Comparison of ENCODE assay signal across 13 cellular contexts in the genomic region with DNA sequence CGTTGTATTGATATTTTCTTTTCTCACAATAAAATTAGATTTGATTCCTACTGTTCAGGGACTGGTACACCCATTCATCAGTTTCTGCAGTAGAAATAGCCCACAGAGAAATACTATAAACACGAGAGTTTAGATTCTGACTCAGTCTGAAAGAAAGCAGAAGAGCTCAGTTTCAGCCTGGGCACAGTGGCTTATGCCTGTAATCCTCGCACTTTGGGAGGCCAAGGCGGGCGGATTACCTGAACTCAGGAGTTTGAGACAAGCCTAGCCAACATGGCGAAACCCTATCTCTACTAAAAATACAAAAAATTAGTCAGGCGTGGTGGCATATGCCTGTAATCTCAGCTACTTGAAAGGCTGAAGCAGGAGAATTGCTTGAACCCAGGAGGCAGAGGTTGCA. TPM values are rescaled to one million over a fixed set of nuclear protein-coding genes. Genes with fewer than 3 reads are reported as not detected.
DNase-seq lines count a peak whose midpoint lies in the region; ATAC-seq lines count a peak whose summit lies in the region.
"Had no signal": no experiment of that assay in that cellular context is flagged by ENCODE, and none has a peak within 500 bp of the region (broad histone marks: within the 10 kb centered on the region; RNA-seq: fewer than 3 reads in every experiment).

No MANE protein-coding gene starts in this region.

- no peaks in the 10 kb centered on the region for H3K79me2 ChIP-seq in Karpas-422 (ENCODE audit: low read length)

- peak overlapping the region; percentile 79 to 97 (median 92) for H3K27ac Mint-ChIP-seq in CD8-positive, alpha-beta memory T cell
- peak overlapping the region; percentile 93 for H3K27ac Mint-ChIP-seq in activated naive CD8-positive, alpha-beta T cell treated with anti-CD3 and anti-CD28 coated beads for 36 hours

- CTCF ChIA-PET in CD8-positive, alpha-beta memory T cell (lab: Charles Lee): interaction anchor here (1.1 to 8.1 kb wide), 10 partner anchors 9 to 40 kb away, joined by 4 to 46 read pairs (median 4); partner anchors contain the start of gene ITK

- no peak overlapping the region for H3K4me2 ChIP-seq in Karpas-422 (ENCODE audit: low read depth, low read length, poor library complexity, severe bottlenecking)
- H3K4me2 ChIP-seq: BLaER1 treated with 17β-estradiol and CSF1 and Interleukin-3, amounts not matched to agents 10 nM and 100 nM had no signal

- H3K27me3 ChIP-seq in CD8-positive, alpha-beta memory T cell (ENCODE audit: insufficient read depth, low read length, poor library complexity, severe bottlenecking): no peaks in the 10 kb centered on the region
- no peaks in the 10 kb centered on the region for H3K27me3 ChIP-seq in Karpas-422 (ENCODE audit: low read length)
- H3K27me3 ChIP-seq: BLaER1 treated with 17β-estradiol and CSF1 and Interleukin-3, amounts not matched to agents 10 nM and 100 nM had no signal

- intact Hi-C loops in cardiac septum (cut with DNase I): no loop called here

- H3K4me1 Mint-ChIP-seq in CD8-positive, alpha-beta memory T cell: peaks cover 86 to 96% (median 92%) of the 10 kb centered on the region in 3 donors
- peaks cover 74% of the 10 kb centered on the region for H3K4me1 Mint-ChIP-seq in activated naive CD8-positive, alpha-beta T cell treated with anti-CD3 and anti-CD28 coated beads for 36 hours

- peak overlapping the region; percentile 84 to 100 (median 97) for H3K4me3 Mint-ChIP-seq in CD8-positive, alpha-beta memory T cell
- H3K4me3 Mint-ChIP-seq in activated naive CD8-positive, alpha-beta T cell treated with anti-CD3 and anti-CD28 coated beads for 36 hours: peak overlapping the region; percentile 87

- H3K9me2 ChIP-seq in Karpas-422 (replicated peaks; ENCODE audit: insufficient read depth, low read length): no peaks in the 10 kb centered on the region

- H2AFZ ChIP-seq in Karpas-422 (ENCODE audit: low read length): no peak overlapping the region

- H3K27me3 Mint-ChIP-seq in CD8-positive, alpha-beta memory T cell: no peaks in the 10 kb centered on the region
- no peaks in the 10 kb centered on the region for H3K27me3 Mint-ChIP-seq in activated naive CD8-positive, alpha-beta T cell treated with anti-CD3 and anti-CD28 coated beads for 36 hours

- DNase-seq in CD8-positive, alpha-beta memory T cell: no peak
- peak; percentile 55 for DNase-seq in activated naive CD8-positive, alpha-beta T cell treated with anti-CD3 and anti-CD28 coated beads for 36 hours
- DNase-seq in GM19240 (ENCODE audit: insufficient read length, low spot score) (no peak), NCI-H128 (lab: John Stamatoyannopoulos, UW; ENCODE audit: unreplicated experiment) (no peak), cardiac septum (ENCODE audit: low spot score) (no peak), Karpas-422 (no peak)
- DNase-seq: SIG-M5 had no signal

- no peak overlapping the region for H3K27ac ChIP-seq in CD8-positive, alpha-beta memory T cell (ENCODE audit: low read depth, low read length)
- H3K27ac ChIP-seq in Karpas-422 (ENCODE audit: low read length): no peak overlapping the region
- H3K27ac ChIP-seq: BLaER1 treated with 17β-estradiol and CSF1 and Interleukin-3, amounts not matched to agents 10 nM and 100 nM; gastroesophageal sphincter had no signal

- H3K36me3 ChIP-seq in CD8-positive, alpha-beta memory T cell (ENCODE audit: insufficient read depth, low read length): peaks cover 16% of the 10 kb centered on the region
- no peaks in the 10 kb centered on the region for H3K36me3 ChIP-seq in Karpas-422 (ENCODE audit: insufficient read depth, low read length)
- H3K36me3 ChIP-seq: BLaER1 treated with 17β-estradiol and CSF1 and Interleukin-3, amounts not matched to agents 10 nM and 100 nM; gastroesophageal sphincter had no signal

- H3K9me3 Mint-ChIP-seq in CD8-positive, alpha-beta memory T cell: peaks cover 0 to 4% (median 0%) of the 10 kb centered on the region in 5 donors
- H3K9me3 Mint-ChIP-seq in activated naive CD8-positive, alpha-beta T cell treated with anti-CD3 and anti-CD28 coated beads for 36 hours: no peaks in the 10 kb centered on the region

- H3K4me3 ChIP-seq in CD8-positive, alpha-beta memory T cell (ENCODE audit: low read length): peak overlapping the region; percentile 44
- H3K4me3 ChIP-seq in Karpas-422 (ENCODE audit: low read length): no peak overlapping the region
- H3K4me3 ChIP-seq: BLaER1 treated with 17β-estradiol and CSF1 and Interleukin-3, amounts not matched to agents 10 nM and 100 nM; gastroesophageal sphincter; lung had no signal

- H3K9ac ChIP-seq in Karpas-422 (ENCODE audit: low read length): no peak overlapping the region
- H3K9ac ChIP-seq: BLaER1 treated with 17β-estradiol and CSF1 and Interleukin-3, amounts not matched to agents 10 nM and 100 nM had no signal

- H3K36me3 Mint-ChIP-seq in CD8-positive, alpha-beta memory T cell: peaks cover 20 to 81% (median 43%) of the 10 kb centered on the region in 3 donors
- peaks cover 87% of the 10 kb centered on the region for H3K36me3 Mint-ChIP-seq in activated naive CD8-positive, alpha-beta T cell treated with anti-CD3 and anti-CD28 coated beads for 36 hours

- H4K20me1 ChIP-seq in Karpas-422 (ENCODE audit: insufficient read depth, low read depth, low read length): no peaks in the 10 kb centered on the region
- H4K20me1 ChIP-seq: BLaER1 treated with 17β-estradiol and CSF1 and Interleukin-3, amounts not matched to agents 10 nM and 100 nM had no signal

- no peaks in the 10 kb centered on the region for H3K9me3 ChIP-seq in CD8-positive, alpha-beta memory T cell (ENCODE audit: low read length)
- H3K9me3 ChIP-seq in Karpas-422 (ENCODE audit: low read length): no peaks in the 10 kb centered on the region

- H3K4me1 ChIP-seq in CD8-positive, alpha-beta memory T cell (ENCODE audit: insufficient read depth, low read length): peaks cover 88% of the 10 kb centered on the region
- H3K4me1 ChIP-seq in Karpas-422 (ENCODE audit: low read length): no peaks in the 10 kb centered on the region
- H3K4me1 ChIP-seq: BLaER1 treated with 17β-estradiol and CSF1 and Interleukin-3, amounts not matched to agents 10 nM and 100 nM; gastroesophageal sphincter had no signal

- peak; percentile 78 for ATAC-seq in GM19438 (IDR thresholded peaks at IDR 0.05; ENCODE audit: low read depth, unreplicated experiment)
- ATAC-seq in HG03108 (IDR thresholded peaks at IDR 0.05; ENCODE audit: unreplicated experiment): peak; percentile 77
- ATAC-seq: gastroesophageal sphincter had no signal

- POLR2A ChIA-PET in CD8-positive, alpha-beta memory T cell (lab: Charles Lee): interaction anchor here (0.7 to 9.1 kb wide), 13 partner anchors 8 to 90 kb away, joined by 3 to 66 read pairs (median 5); partner anchors contain the start of genes ITK and MED7

RNA-seq across cellular contexts. Expression of gene ITK, which starts 8.6 kb away (rescaled TPM):
- total RNA-seq in CD8-positive, alpha-beta memory T cell: 100 to 1,000 TPM; 150 to 162 TPM
- polyA plus RNA-seq in CD8-positive, alpha-beta memory T cell: 129 TPM
- 100 to 1,000 TPM; 200 to 204 TPM for total RNA-seq in activated naive CD8-positive, alpha-beta T cell treated with anti-CD3 and anti-CD28 coated beads for 36 hours
- total RNA-seq in cardiac septum: 0.43 TPM
- 0.25 and 1.3 TPM in 2 replicates for total RNA-seq in Karpas-422 (2014; rRNA removed; shearing (Covaris generic); ENCODE audit: low replicate concordance)
- total RNA-seq: chondrocyte had no signal

RNA-seq across cellular contexts. Expression of gene GARIN3, which starts 23.2 kb away (rescaled TPM):
- under 1 TPM; 0.29 to 0.50 TPM for total RNA-seq in CD8-positive, alpha-beta memory T cell
- polyA plus RNA-seq in CD8-positive, alpha-beta memory T cell: not detected
- total RNA-seq in activated naive CD8-positive, alpha-beta T cell treated with anti-CD3 and anti-CD28 coated beads for 36 hours: under 1 TPM; 0.46 to 0.47 TPM
- not detected for total RNA-seq in cardiac septum
- not detected in 2 replicates for total RNA-seq in Karpas-422 (2014; rRNA removed; shearing (Covaris generic); ENCODE audit: low replicate concordance)
- total RNA-seq: chondrocyte, gastroesophageal sphincter, lung had no signal
- polyA plus RNA-seq: lung had no signal

RNA-seq across cellular contexts. Expression of gene MED7, which starts 46.6 kb away (rescaled TPM):
- total RNA-seq in CD8-positive, alpha-beta memory T cell: 10 to 100 TPM; 12.6 to 14.7 TPM
- polyA plus RNA-seq in CD8-positive, alpha-beta memory T cell: 15.7 TPM
- 10 to 100 TPM; 14.2 to 15.4 TPM for total RNA-seq in activated naive CD8-positive, alpha-beta T cell treated with anti-CD3 and anti-CD28 coated beads for 36 hours
- total RNA-seq in cardiac septum: 8.9 TPM
- 10.6 and 12.2 TPM in 2 replicates for total RNA-seq in Karpas-422 (2014; rRNA removed; shearing (Covaris generic); ENCODE audit: low replicate concordance)

Comparison
In these comparisons a context has a peak if more than half of its experiments do, and no peak if none do; other contexts are left out.
1. RNA of gene ITK, which starts 8.6 kb away (total RNA-seq): 200 to 204 TPM in activated naive CD8-positive, alpha-beta T cell treated with anti-CD3 and anti-CD28 coated beads for 36 hours and 150 to 162 TPM in CD8-positive, alpha-beta memory T cell; 0.25 to 1.3 TPM in Karpas-422 and 0.43 TPM in cardiac septum (single experiment); every median in the first group is over 10 times any median in the second.